In genomic region chr4:141388483-141388882, GRCh38 we compare ENCODE assay signal across 1 cellular context.
TF ChIP-seq lines count a peak whose summit lies in the region.

No MANE protein-coding gene starts in this region.

TF ChIP-seq in GM23338, 12 proteins besides CTCF, POLR2A, EP300 and RAD21 (continued from another document):
- TF ChIP-seq ZNF462 (CRISPR knock-in tag; IDR thresholded peaks at IDR 0.05): no peak
- no peak for TF ChIP-seq EZH2phosphoT487 (IDR thresholded peaks at IDR 0.05; ENCODE audit: unreplicated experiment)
